In genomic region chr5:126776499-126777256, GRCh38 we compare ENCODE assay signal across 1 cellular context.
TF ChIP-seq lines count a peak whose summit lies in the region.

Gene LMNB1 (plus strand): TSS chr5:126777136. CDS start chr5:126777509, 373 bp downstream.

TF ChIP-seq in HCT116, 20 proteins besides CTCF, POLR2A, EP300 and RAD21 (continued from another document):
- no peak for TF ChIP-seq ZBTB33 (IDR thresholded peaks at IDR 0.05; ENCODE audit: extremely low read depth, insufficient replicate concordance, low read length)
- TF ChIP-seq EZH2phosphoT487 (IDR thresholded peaks at IDR 0.05; ENCODE audit: borderline replicate concordance) = no peak
- TF ChIP-seq EGR1 (IDR thresholded peaks at IDR 0.05; ENCODE audit: low read depth) = peak; percentile 94
- TF ChIP-seq SIN3A (IDR thresholded peaks at IDR 0.05; ENCODE audit: low read depth) = peak; percentile 63; the same call in 1 of the 2 replicates
- TF ChIP-seq SP1 (IDR thresholded peaks at IDR 0.05; ENCODE audit: low read depth) = peak; percentile 78
- TF ChIP-seq ZNF274 (IDR thresholded peaks at IDR 0.05; ENCODE audit: low read depth, low read length) = no peak
- TF ChIP-seq ZFX (IDR thresholded peaks at IDR 0.05) = no peak
- no peak for TF ChIP-seq EZH2 (IDR thresholded peaks at IDR 0.05)
- TF ChIP-seq ELF1 (IDR thresholded peaks at IDR 0.05; ENCODE audit: borderline replicate concordance, low read depth) = no peak; the same call in 1 of the 2 replicates
TF ChIP-seq in HCT116: peak in this region for 10.
